7 cellular contexts compared by ENCODE assay signal in the genomic region with DNA sequence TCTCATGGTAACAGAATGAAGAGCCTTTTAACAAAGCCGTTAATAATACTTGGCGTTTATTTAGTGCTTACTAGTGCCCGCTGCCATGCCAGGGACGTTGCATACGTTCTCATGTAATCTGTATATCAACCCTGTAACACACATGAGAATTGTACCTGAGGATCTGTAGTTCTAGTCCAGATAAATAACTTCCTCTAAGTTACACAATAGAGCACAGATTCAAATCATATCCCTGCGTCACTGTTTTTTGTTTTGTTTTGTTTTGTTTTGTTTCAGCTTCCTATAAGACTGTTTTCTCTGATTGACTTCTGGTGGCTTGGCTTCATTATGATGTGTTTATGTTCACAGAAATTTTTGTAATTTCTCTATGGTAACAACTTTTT. TPM values are rescaled to one million over a fixed set of nuclear protein-coding genes. Genes with fewer than 3 reads are reported as not detected.
DNase-seq lines count a peak whose midpoint lies in the region; ATAC-seq and TF ChIP-seq lines count a peak whose summit lies in the region.

No MANE protein-coding gene starts in this region.

- TF ChIP-seq CTCF in PC-3 (conservative IDR thresholded peaks at IDR 0.05; ENCODE audit: low read depth, low read length) (no peak), esophagus muscularis mucosa (IDR thresholded peaks at IDR 0.05) (no peak), retinal pigment epithelial cell (conservative IDR thresholded peaks at IDR 0.05; ENCODE audit: low read depth, low read length) (no peak)

- DNase-seq in PC-3: no peak
- no peak for DNase-seq in esophagus muscularis mucosa (ENCODE audit: extremely low spot score)
- DNase-seq in retinal pigment epithelial cell (ENCODE audit: low read depth): no peak
- no peak for DNase-seq in anterior cingulate cortex (lab: John Stamatoyannopoulos, UW)
- DNase-seq in SIG-M5 (lab: John Stamatoyannopoulos, UW): no peak
- no peak for DNase-seq in activated CD8-positive, alpha-beta memory T cell treated with anti-CD3 and anti-CD28 coated beads, Interleukin-2, amount 50 U/mL, for 4 hours

- H3K4me3 ChIP-seq in PC-3 (ENCODE audit: low read length) (peak overlapping the region; percentile 85), esophagus muscularis mucosa (peak overlapping the region; percentile 58 to 79 (median 73)), retinal pigment epithelial cell (ENCODE audit: low read length) (peak overlapping the region; percentile 88)

- no peaks in the 10 kb centered on the region for H3K9me3 ChIP-seq in PC-3 (ENCODE audit: low read length)
- no peaks in the 10 kb centered on the region for H3K9me3 ChIP-seq in esophagus muscularis mucosa

- H3K27ac ChIP-seq in PC-3 (ENCODE audit: low read length) (no peak overlapping the region), esophagus muscularis mucosa (replicated peaks in 1 of 4) (peak overlapping the region; percentile 71 to 80 (median 77))

- no peaks in the 10 kb centered on the region; the same call in 1 of the 2 replicates for H3K36me3 ChIP-seq in PC-3 (ENCODE audit: low read depth, low read length)
- H3K36me3 ChIP-seq in esophagus muscularis mucosa: peaks cover 0 to 52% (median 33%) of the 10 kb centered on the region in 4 donors

- CTCF ChIA-PET in PC-3 (lab: Charles Lee): no interaction called here

- peak overlapping the region; percentile 54 for H3K9ac ChIP-seq in PC-3 (ENCODE audit: low read length)

- intact Hi-C loops in PC-3 (cut with micrococcal nuclease) (loop anchor here (1.0 kb wide), 2 partner anchors 16 to 258 kb away; partner anchors contain the start of gene ZKSCAN8), esophagus muscularis mucosa (cut with DNase I) (no loop called here)

- BruUV-seq in PC-3 (replicated peaks; lab: Mats Ljungman, UMichigan): TSS peak; percentile 67

- H2AFZ ChIP-seq in PC-3 (ENCODE audit: low read length): peak overlapping the region; percentile 91

- no peak for TF ChIP-seq EP300 in esophagus muscularis mucosa (IDR thresholded peaks at IDR 0.05)

- TF ChIP-seq POLR2A in esophagus muscularis mucosa (IDR thresholded peaks at IDR 0.05; ENCODE audit: low read depth): no peak

- H4K20me1 ChIP-seq in PC-3 (ENCODE audit: low read length): no peaks in the 10 kb centered on the region

- H3K79me2 ChIP-seq in PC-3 (ENCODE audit: low read length): peaks cover 25% of the 10 kb centered on the region

- no peaks in the 10 kb centered on the region for H3F3A ChIP-seq in PC-3 (ENCODE audit: low read length, unreplicated experiment)

- peak overlapping the region; percentile 83 for H3K4me2 ChIP-seq in PC-3 (ENCODE audit: low read length)

- H3K9me2 ChIP-seq in PC-3 (replicated peaks; ENCODE audit: low read length): no peaks in the 10 kb centered on the region

- no peaks in the 10 kb centered on the region for H3K27me3 ChIP-seq in PC-3 (ENCODE audit: low read length)
- no peaks in the 10 kb centered on the region for H3K27me3 ChIP-seq in esophagus muscularis mucosa

- ATAC-seq in GM21717 (IDR thresholded peaks at IDR 0.05; ENCODE audit: unreplicated experiment) (peak; percentile 4), PC-3 (peak; percentile 16)

- WGBS in esophagus muscularis mucosa: 7% methylated on average over 6 of the region's 6 CpGs

- H3K4me1 ChIP-seq in PC-3 (ENCODE audit: insufficient read depth, low read length) (peaks cover 9% of the 10 kb centered on the region; the same call in 1 of the 2 replicates), esophagus muscularis mucosa (peaks cover 3 to 21% (median 16%) of the 10 kb centered on the region in 4 donors)

- POLR2A ChIA-PET in PC-3 (lab: Charles Lee; ENCODE audit: unreplicated experiment): interaction anchor here (0.6 to 0.7 kb wide), 2 partner anchors 151 to 306 kb away, joined by 3 to 12 read pairs; no protein-coding TSS in a partner anchor

RNA-seq across cellular contexts. Expression of gene ZSCAN16, which starts 0.6 kb away (rescaled TPM):
- 4.5 and 8.1 TPM in 2 replicates for total RNA-seq in PC-3 (2014; rRNA removed)
- total RNA-seq in esophagus muscularis mucosa: 1 to 10 TPM; 2.9 to 7.4 (median 3.4) TPM

RNA-seq across cellular contexts. Expression of gene ZKSCAN8, which starts 16.7 kb away (rescaled TPM):
- 10.3 and 12.0 TPM in 2 replicates for total RNA-seq in PC-3 (2014; rRNA removed)
- 10 to 100 TPM; 18.7 to 21.7 (median 20.8) TPM for total RNA-seq in esophagus muscularis mucosa

RNA-seq across cellular contexts. Expression of gene ZNF165, which starts 44.6 kb away (rescaled TPM):
- 8.9 and 12.1 TPM in 2 replicates for total RNA-seq in PC-3 (2014; rRNA removed)
- 1 to 10 TPM in 1 of 4 donors, under 1 TPM in 3; 0.40 to 1.1 (median 0.66) TPM for total RNA-seq in esophagus muscularis mucosa
